21 cellular contexts compared by ENCODE assay signal in genomic region chr9:27450752-27451151, GRCh38.
A peak's percentile ranks its signal among the peaks of the same experiment; 100 is the strongest.
DNase-seq lines count a peak whose midpoint lies in the region; ATAC-seq and TF ChIP-seq lines count a peak whose summit lies in the region.
"Had no signal": no experiment of that assay in that cellular context is flagged by ENCODE, and none has a peak within 500 bp of the region (broad histone marks: within the 10 kb centered on the region; RNA-seq: fewer than 3 reads in every experiment).

No MANE protein-coding gene starts in this region.

- no peaks in the 10 kb centered on the region for H3K27me3 Mint-ChIP-seq in activated naive CD8-positive, alpha-beta T cell
- H3K27me3 Mint-ChIP-seq in activated naive CD8-positive, alpha-beta T cell treated with anti-CD3 and anti-CD28 coated beads for 36 hours = no peaks in the 10 kb centered on the region
- H3K27me3 Mint-ChIP-seq: B cell had no signal

- no peaks in the 10 kb centered on the region for H3K27me3 ChIP-seq in foreskin keratinocyte

- no peak for TF ChIP-seq CTCF in foreskin keratinocyte (conservative IDR thresholded peaks at IDR 0.05)

- H3K27ac Mint-ChIP-seq in activated naive CD8-positive, alpha-beta T cell = peak overlapping the region; percentile 24
- no peak overlapping the region for H3K27ac Mint-ChIP-seq in activated naive CD8-positive, alpha-beta T cell treated with anti-CD3 and anti-CD28 coated beads for 36 hours
- H3K27ac Mint-ChIP-seq: B cell; CD8-positive, alpha-beta T cell had no signal

- no peak overlapping the region for H3K4me3 Mint-ChIP-seq in activated naive CD8-positive, alpha-beta T cell
- H3K4me3 Mint-ChIP-seq in activated naive CD8-positive, alpha-beta T cell treated with anti-CD3 and anti-CD28 coated beads for 36 hours = no peak overlapping the region
- H3K4me3 Mint-ChIP-seq: B cell; CD8-positive, alpha-beta T cell had no signal

- no peak for DNase-seq in activated naive CD8-positive, alpha-beta T cell treated with anti-CD3 and anti-CD28 coated beads for 36 hours
- DNase-seq in foreskin keratinocyte (no peak), putamen (ENCODE audit: low spot score) (peak; percentile 68), NOMO-1 treated with DMSO at 0.1 percent for 48 hours (lab: John Stamatoyannopoulos, UW; ENCODE audit: unreplicated experiment) (no peak)
- no peak for DNase-seq in stimulated activated CD4-positive, alpha-beta T cell treated with anti-CD3 and anti-CD28 coated beads, Interleukin-1b, Interleukin-23, amount 100 ng/mL, for 48 hours
- DNase-seq: Caco-2; CD8-positive, alpha-beta T cell; NCI-H1048; NCI-H1417 treated with DMSO at 0.1 percent for 48 hours; NCI-H187 treated with DMSO at 0.1 percent for 48 hours; NCI-H446; NCI-H526; SHP77 had no signal

- peaks cover 43% of the 10 kb centered on the region for H3K4me1 ChIP-seq in foreskin keratinocyte

- ATAC-seq in foreskin keratinocyte (no peak), HG02763 (IDR thresholded peaks at IDR 0.05; ENCODE audit: unreplicated experiment) (no peak)
- ATAC-seq: CD8-positive, alpha-beta T cell; HCT116; Panc1 had no signal

- no peaks in the 10 kb centered on the region for H3K9me3 Mint-ChIP-seq in activated naive CD8-positive, alpha-beta T cell (ENCODE audit: low read depth)
- H3K9me3 Mint-ChIP-seq in activated naive CD8-positive, alpha-beta T cell treated with anti-CD3 and anti-CD28 coated beads for 36 hours = no peaks in the 10 kb centered on the region
- H3K9me3 Mint-ChIP-seq: CD8-positive, alpha-beta T cell had no signal

- peak overlapping the region; percentile 53 for H3K27ac ChIP-seq in foreskin keratinocyte
- H3K27ac ChIP-seq: 22Rv1, C4-2B, RWPE1 had no signal

- H3K4me1 Mint-ChIP-seq in activated naive CD8-positive, alpha-beta T cell (ENCODE audit: low read depth) = no peaks in the 10 kb centered on the region
- peaks cover 8% of the 10 kb centered on the region for H3K4me1 Mint-ChIP-seq in activated naive CD8-positive, alpha-beta T cell treated with anti-CD3 and anti-CD28 coated beads for 36 hours

- peaks cover 19% of the 10 kb centered on the region for H3K36me3 Mint-ChIP-seq in activated naive CD8-positive, alpha-beta T cell
- H3K36me3 Mint-ChIP-seq in activated naive CD8-positive, alpha-beta T cell treated with anti-CD3 and anti-CD28 coated beads for 36 hours = peaks cover 10% of the 10 kb centered on the region
